Comparison of ENCODE assay signal across 24 cellular contexts in the genomic region with DNA sequence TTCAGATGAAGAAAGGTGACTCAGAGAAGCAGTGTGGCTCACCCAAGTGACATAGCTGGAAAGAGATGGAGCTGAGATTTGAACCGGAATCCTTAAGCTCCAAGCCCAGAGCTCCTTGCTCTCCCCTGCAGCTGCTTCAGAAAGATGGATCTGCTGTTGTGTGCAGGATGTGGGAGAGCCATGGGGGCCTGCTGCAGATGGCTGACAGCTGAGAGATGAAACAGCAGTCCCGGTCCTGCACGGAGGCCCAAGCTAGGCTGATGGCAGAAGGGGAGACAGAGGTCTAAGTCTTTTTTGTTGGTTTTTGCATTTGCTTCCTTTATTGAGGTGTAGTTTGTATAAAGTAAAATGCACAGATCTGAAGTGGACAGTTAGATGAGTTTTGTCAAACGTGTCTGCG.
"Had no signal": no experiment of that assay in that cellular context is flagged by ENCODE, and none has a peak within 500 bp of the region (broad histone marks: within the 10 kb centered on the region; RNA-seq: fewer than 3 reads in every experiment).

No MANE protein-coding gene starts in this region.

- H3K9me3 ChIP-seq: left ventricle myocardium inferior, pancreas, prostate gland, sigmoid colon, spleen, suprapubic skin, thoracic aorta, tibial artery, uterus had no signal

- H3K4me3 ChIP-seq: left ventricle myocardium inferior, lung, pancreas, prostate gland, sigmoid colon, spleen, suprapubic skin, thoracic aorta, tibial artery, uterus had no signal

- H3K4me1 ChIP-seq: pancreas, prostate gland, sigmoid colon, spleen, suprapubic skin, uterus had no signal

- H3K27me3 ChIP-seq: pancreas, sigmoid colon, uterus had no signal

- ATAC-seq: left colon; natural killer cell; pancreas; right cardiac atrium; stimulated activated effector memory CD8-positive, alpha-beta T cell treated with anti-CD3 and anti-CD28 coated beads, Interleukin-12 subunit alpha, Interleukin-12 subunit beta, amount 100 ng/mL, for 72 hours had no signal

- FAIRE-seq: keratinocyte, pancreas, small intestine had no signal

- H3K36me3 ChIP-seq: left ventricle myocardium inferior, pancreas, prostate gland, sigmoid colon, spleen, suprapubic skin, thoracic aorta, tibial artery, uterus had no signal

- H3K27ac ChIP-seq: left ventricle myocardium inferior, pancreas, prostate gland, sigmoid colon, spleen, suprapubic skin, thoracic aorta, tibial artery, uterus had no signal

- DNase-seq: hippocampal formation; left colon; left ventricle myocardium inferior; mesendoderm; naive B cell; natural killer cell; nucleus accumbens; pancreas; retina; right cardiac atrium; sigmoid colon; small intestine; spleen; stimulated activated CD4-positive, alpha-beta T cell treated with anti-CD3 and anti-CD28 coated beads, Interleukin-4, amount 100 ng/mL, for 24 hours; stimulated activated naive CD4-positive, alpha-beta T cell; tibial artery; trophoblast cell; uterus had no signal
